In genomic region chr12:115451151-115451784, GRCh38 we compare ENCODE assay signal across 10 cellular contexts.
DNase-seq lines count a peak whose midpoint lies in the region; ATAC-seq and TF ChIP-seq lines count a peak whose summit lies in the region.
"Had no signal": no experiment of that assay in that cellular context is flagged by ENCODE, and none has a peak within 500 bp of the region (broad histone marks: within the 10 kb centered on the region; RNA-seq: fewer than 3 reads in every experiment).

No MANE protein-coding gene starts in this region.

- peak overlapping the region; percentile 58 for H3K4me3 Mint-ChIP-seq in endodermal cell
- H3K4me3 Mint-ChIP-seq in nephron: peak overlapping the region; percentile 80 to 89 (median 85)
- H3K4me3 Mint-ChIP-seq in activated T-helper 17 cell treated with anti-CD3 and anti-CD28 coated beads, Interleukin-2, amount 50 U/mL, for 72 hours: no peak overlapping the region
- H3K4me3 Mint-ChIP-seq: central memory CD8-positive, alpha-beta T cell had no signal

- DNase-seq in AG04450 (ENCODE audit: low read depth, low spot score) (no peak), endodermal cell (peak; percentile 61)
- no peak for DNase-seq in stimulated activated naive CD4-positive, alpha-beta T cell (lab: John Stamatoyannopoulos, UW)
- DNase-seq: activated CD4-positive, CD25-positive, alpha-beta regulatory T cell had no signal

- 43% methylated on average over 12 of the region's 12 CpGs for WGBS in HUES64
- WGBS in endodermal cell (ENCODE audit: insufficient coverage in 1 of 2, insufficient read length in 1 of 2), 2 experiments: 52 to 71% methylated on average over 1 to 12 of the region's 12 CpGs

- POLR2A ChIA-PET in AG04450 (lab: Yijun Ruan, JAX): no interaction called here

- TF ChIP-seq CTCF in AG04450 (IDR thresholded peaks at IDR 0.05; ENCODE audit: low read depth, low read length) (no peak), endodermal cell (conservative IDR thresholded peaks at IDR 0.05) (no peak), nephron (IDR thresholded peaks at IDR 0.05; ENCODE audit: unreplicated experiment in 3 of 3) (no peak)

- H3K4me3 ChIP-seq in AG04450 (ENCODE audit: low read depth, low read length) (peak overlapping the region; percentile 45), HUES64 (ENCODE audit: low read length) (peak overlapping the region; percentile 50), endodermal cell (ENCODE audit: low read length) (peak overlapping the region; percentile 77)

- H3K9ac ChIP-seq in HUES64 (ENCODE audit: low read depth, low read length): no peak overlapping the region
- H3K9ac ChIP-seq in endodermal cell (ENCODE audit: extremely low read depth, low read length, poor library complexity, severe bottlenecking): no peak overlapping the region

- H3K36me3 Mint-ChIP-seq in endodermal cell (ENCODE audit: low read depth) (no peaks in the 10 kb centered on the region), nephron (ENCODE audit: low read depth) (no peaks in the 10 kb centered on the region)
- no peaks in the 10 kb centered on the region for H3K36me3 Mint-ChIP-seq in activated T-helper 17 cell treated with anti-CD3 and anti-CD28 coated beads, Interleukin-2, amount 50 U/mL, for 72 hours (ENCODE audit: low read depth)

- no peak overlapping the region for H3K27ac Mint-ChIP-seq in endodermal cell
- peak overlapping the region in 1 of 3 experiments; percentile 76 for H3K27ac Mint-ChIP-seq in nephron
- H3K27ac Mint-ChIP-seq in activated T-helper 17 cell treated with anti-CD3 and anti-CD28 coated beads, Interleukin-2, amount 50 U/mL, for 72 hours: no peak overlapping the region

- H3K9me3 ChIP-seq in AG04450 (ENCODE audit: control insufficient read depth, insufficient read depth, low read length) (no peaks in the 10 kb centered on the region), HUES64 (ENCODE audit: insufficient read depth, low read depth, low read length) (no peaks in the 10 kb centered on the region), endodermal cell (ENCODE audit: control insufficient read depth, low read length) (no peaks in the 10 kb centered on the region)

- no peaks in the 10 kb centered on the region for H3K9me3 Mint-ChIP-seq in endodermal cell
- H3K9me3 Mint-ChIP-seq in nephron: no peaks in the 10 kb centered on the region
- peaks cover 10% of the 10 kb centered on the region for H3K9me3 Mint-ChIP-seq in activated T-helper 17 cell treated with anti-CD3 and anti-CD28 coated beads, Interleukin-2, amount 50 U/mL, for 72 hours

- H3K4me1 ChIP-seq in HUES64 (ENCODE audit: insufficient read depth, low read length) (peaks cover 39% of the 10 kb centered on the region), endodermal cell (ENCODE audit: control insufficient read depth, insufficient read depth, low read length) (peaks cover 6% of the 10 kb centered on the region)

- H3K27me3 Mint-ChIP-seq in endodermal cell (ENCODE audit: insufficient read depth) (peaks cover 30% of the 10 kb centered on the region), nephron (ENCODE audit: low read depth) (peaks cover 24% of the 10 kb centered on the region)
- H3K27me3 Mint-ChIP-seq in activated T-helper 17 cell treated with anti-CD3 and anti-CD28 coated beads, Interleukin-2, amount 50 U/mL, for 72 hours: peaks cover 21% of the 10 kb centered on the region

- ATAC-seq in GM18907 (IDR thresholded peaks at IDR 0.05; ENCODE audit: unreplicated experiment) (no peak), HG03571 (IDR thresholded peaks at IDR 0.05; ENCODE audit: unreplicated experiment) (no peak)
- ATAC-seq in activated T-helper 17 cell treated with anti-CD3 and anti-CD28 coated beads, Interleukin-2, amount 50 U/mL, for 72 hours (replicated peaks): no peak

- no peak overlapping the region for H3K27ac ChIP-seq in AG04450 (ENCODE audit: low read depth, low read length)
- H3K27ac ChIP-seq in HUES64 (ENCODE audit: low read depth, low read length): no peak overlapping the region
- no peak overlapping the region for H3K27ac ChIP-seq in endodermal cell (ENCODE audit: low read depth, low read length)

- H3K27me3 ChIP-seq in AG04450 (ENCODE audit: control insufficient read depth, insufficient read depth, low read length): no peaks in the 10 kb centered on the region
- H3K27me3 ChIP-seq in HUES64 (ENCODE audit: insufficient read depth, low read length): peaks cover 32% of the 10 kb centered on the region
- peaks cover 24% of the 10 kb centered on the region for H3K27me3 ChIP-seq in endodermal cell (ENCODE audit: control insufficient read depth, insufficient read depth, low read length, poor library complexity, severe bottlenecking)

- peaks cover 53% of the 10 kb centered on the region for H3K4me1 Mint-ChIP-seq in endodermal cell
- H3K4me1 Mint-ChIP-seq in nephron: peaks cover 13% of the 10 kb centered on the region
- H3K4me1 Mint-ChIP-seq in activated T-helper 17 cell treated with anti-CD3 and anti-CD28 coated beads, Interleukin-2, amount 50 U/mL, for 72 hours: peaks cover 6% of the 10 kb centered on the region
- H3K4me1 Mint-ChIP-seq: central memory CD8-positive, alpha-beta T cell had no signal

- CTCF ChIA-PET in AG04450 (lab: Charles Lee): no interaction called here

- no peaks in the 10 kb centered on the region for H3K36me3 ChIP-seq in HUES64 (ENCODE audit: insufficient read depth, low read length)
- no peaks in the 10 kb centered on the region for H3K36me3 ChIP-seq in endodermal cell (ENCODE audit: control insufficient read depth, insufficient read depth, low read length)
